In the genomic region with DNA sequence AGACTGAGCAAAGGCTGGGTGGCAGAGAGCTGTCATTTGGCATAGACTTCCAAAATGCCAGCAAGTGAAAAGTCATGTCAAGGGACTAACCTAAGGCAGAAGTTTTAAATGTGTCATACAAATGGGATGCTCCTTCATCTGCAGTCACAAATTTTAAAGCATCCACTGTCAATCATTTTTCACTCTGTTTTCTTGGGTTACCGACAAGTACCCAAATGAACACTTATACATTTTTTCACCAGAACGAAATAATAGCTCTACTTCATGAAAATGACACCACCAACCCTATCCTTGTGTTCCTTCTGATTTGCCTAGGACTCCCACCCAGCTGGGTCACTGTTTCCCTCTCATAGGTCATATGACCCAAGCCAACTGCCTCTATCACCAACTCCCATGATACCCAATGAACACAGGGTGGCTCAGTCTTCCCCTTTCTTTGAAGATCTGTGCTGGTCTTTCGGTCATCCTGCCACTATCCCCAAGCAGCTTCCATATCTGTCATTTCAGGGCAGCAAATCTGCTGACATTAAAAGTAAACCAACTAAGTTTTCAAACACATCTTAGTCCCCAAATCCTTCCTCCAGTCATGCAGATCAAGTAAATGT, we compare ENCODE assay signal across 8 cellular contexts. TPM values are rescaled to one million over a fixed set of nuclear protein-coding genes. Genes with fewer than 3 reads are reported as not detected.
A peak's percentile ranks its signal among the peaks of the same experiment; 100 is the strongest.
DNase-seq lines count a peak whose midpoint lies in the region; ATAC-seq, FAIRE-seq and TF ChIP-seq lines count a peak whose summit lies in the region.

No MANE protein-coding gene starts in this region.

- peaks cover 13% of the 10 kb centered on the region for H3K9me3 Mint-ChIP-seq in activated CD4-positive, alpha-beta T cell treated with anti-CD3 and anti-CD28 coated beads, Interleukin-2, amount 10 ng/mL, durations not matched to agents 7 days and 5 days
- H3K9me3 Mint-ChIP-seq in activated naive CD8-positive, alpha-beta T cell treated with anti-CD3 and anti-CD28 coated beads, Interleukin-2, amount 10 ng/mL, durations not matched to agents 7 days and 5 days, result no peaks in the 10 kb centered on the region

- H3K36me3 Mint-ChIP-seq in activated CD4-positive, alpha-beta T cell treated with anti-CD3 and anti-CD28 coated beads, Interleukin-2, amount 10 ng/mL, durations not matched to agents 7 days and 5 days (ENCODE audit: low read depth), result peaks cover 71% of the 10 kb centered on the region
- peaks cover 42% of the 10 kb centered on the region for H3K36me3 Mint-ChIP-seq in activated naive CD8-positive, alpha-beta T cell treated with anti-CD3 and anti-CD28 coated beads, Interleukin-2, amount 10 ng/mL, durations not matched to agents 7 days and 5 days

- peak overlapping the region; percentile 95 for H3K27ac Mint-ChIP-seq in activated CD4-positive, alpha-beta T cell treated with anti-CD3 and anti-CD28 coated beads, Interleukin-2, amount 10 ng/mL, durations not matched to agents 7 days and 5 days
- H3K27ac Mint-ChIP-seq in activated naive CD8-positive, alpha-beta T cell treated with anti-CD3 and anti-CD28 coated beads, Interleukin-2, amount 10 ng/mL, durations not matched to agents 7 days and 5 days, result peak overlapping the region; percentile 90

- no peak overlapping the region for H2AK5ac ChIP-seq in mesendoderm (ENCODE audit: low read length)

- H2BK15ac ChIP-seq in mesendoderm (replicated peaks; ENCODE audit: low read depth), result no peak overlapping the region

- peaks cover 73% of the 10 kb centered on the region for H3K79me2 ChIP-seq in mesendoderm (ENCODE audit: control insufficient read depth, insufficient read depth, low read length)

- peaks cover 30% of the 10 kb centered on the region for H3K4me1 ChIP-seq in mesendoderm (ENCODE audit: control insufficient read depth, low read depth, low read length)

- H3K4ac ChIP-seq in mesendoderm (ENCODE audit: low read depth, low read length), result no peak overlapping the region

- H3K18ac ChIP-seq in mesendoderm (ENCODE audit: low read length), result peak overlapping the region; percentile 94

- peak overlapping the region; percentile 60 for H3K4me3 Mint-ChIP-seq in activated CD4-positive, alpha-beta T cell treated with anti-CD3 and anti-CD28 coated beads, Interleukin-2, amount 10 ng/mL, durations not matched to agents 7 days and 5 days
- peak overlapping the region; percentile 72 for H3K4me3 Mint-ChIP-seq in activated naive CD8-positive, alpha-beta T cell treated with anti-CD3 and anti-CD28 coated beads, Interleukin-2, amount 10 ng/mL, durations not matched to agents 7 days and 5 days

- no peak for FAIRE-seq in D721Med (lab: Jason Lieb, UNC)

- H3K27me3 ChIP-seq in mesendoderm (ENCODE audit: insufficient read depth, low read length, poor library complexity), result no peaks in the 10 kb centered on the region

- peaks cover 80% of the 10 kb centered on the region for H3K4me1 Mint-ChIP-seq in activated CD4-positive, alpha-beta T cell treated with anti-CD3 and anti-CD28 coated beads, Interleukin-2, amount 10 ng/mL, durations not matched to agents 7 days and 5 days
- H3K4me1 Mint-ChIP-seq in activated naive CD8-positive, alpha-beta T cell treated with anti-CD3 and anti-CD28 coated beads, Interleukin-2, amount 10 ng/mL, durations not matched to agents 7 days and 5 days, result peaks cover 45% of the 10 kb centered on the region

- H3K56ac ChIP-seq in mesendoderm (ENCODE audit: low read length), result peak overlapping the region; percentile 36

- CTCF ChIA-PET in activated CD4-positive, alpha-beta T cell treated with anti-CD3 and anti-CD28 coated beads, Interleukin-2, amount 10 ng/mL, durations not matched to agents 7 days and 5 days (lab: Charles Lee), result interaction anchor here (0.7 to 1.5 kb wide), 4 partner anchors 10 to 328 kb away, joined by 3 to 5 read pairs (median 4); partner anchors contain the start of gene KLF7

- H3K27me3 Mint-ChIP-seq in activated CD4-positive, alpha-beta T cell treated with anti-CD3 and anti-CD28 coated beads, Interleukin-2, amount 10 ng/mL, durations not matched to agents 7 days and 5 days, result no peaks in the 10 kb centered on the region
- H3K27me3 Mint-ChIP-seq in activated naive CD8-positive, alpha-beta T cell treated with anti-CD3 and anti-CD28 coated beads, Interleukin-2, amount 10 ng/mL, durations not matched to agents 7 days and 5 days, result no peaks in the 10 kb centered on the region

- no peak overlapping the region for H3K4me3 ChIP-seq in mesendoderm (ENCODE audit: low read length)

- TF ChIP-seq CTCF in D721Med (IDR thresholded peaks at IDR 0.05; ENCODE audit: insufficient read depth, missing control alignments), result no peak

- peaks cover 17% of the 10 kb centered on the region for H3K79me1 ChIP-seq in mesendoderm (ENCODE audit: low read length)

- DNase-seq in activated CD4-positive, alpha-beta T cell treated with anti-CD3 and anti-CD28 coated beads, Interleukin-2, amount 10 ng/mL, durations not matched to agents 7 days and 5 days, result no peak
- no peak for DNase-seq in activated CD4-positive, alpha-beta T cell treated with anti-CD3 and anti-CD28 coated beads, Interleukin-2, amount 50 U/mL, for 48 hours
- DNase-seq in activated naive CD8-positive, alpha-beta T cell treated with anti-CD3 and anti-CD28 coated beads, Interleukin-2, amount 10 ng/mL, durations not matched to agents 7 days and 5 days, result no peak
- DNase-seq in mesendoderm (no peak), D721Med (ENCODE audit: insufficient read length, low spot score) (no peak)

- no peak overlapping the region for H3K9ac ChIP-seq in mesendoderm (ENCODE audit: low read length)

- no peak overlapping the region for H3K4me2 ChIP-seq in mesendoderm (ENCODE audit: low read length)

- H3K27ac ChIP-seq in mesendoderm (ENCODE audit: low read depth, low read length) (peak overlapping the region; percentile 65), temporal lobe (ENCODE audit: low read depth, low read length) (peak overlapping the region; percentile 86)

- POLR2A ChIA-PET in activated CD4-positive, alpha-beta T cell treated with anti-CD3 and anti-CD28 coated beads, Interleukin-2, amount 10 ng/mL, durations not matched to agents 7 days and 5 days (lab: Charles Lee), result interaction anchor here (0.6 kb wide), 1 partner anchor 130 kb away, joined by 3 read pairs; no protein-coding TSS in a partner anchor
- POLR2A ChIA-PET in activated naive CD8-positive, alpha-beta T cell treated with anti-CD3 and anti-CD28 coated beads, Interleukin-2, amount 10 ng/mL, durations not matched to agents 7 days and 5 days (lab: Charles Lee), result interaction anchor here (0.7 to 4.8 kb wide), 9 partner anchors 9 to 386 kb away, joined by 3 to 107 read pairs (median 4); partner anchors contain the start of genes CREB1 and KLF7

- H3K36me3 ChIP-seq in mesendoderm (ENCODE audit: control insufficient read depth, insufficient read depth, low read length), result no peaks in the 10 kb centered on the region

- no peak overlapping the region for H3K23ac ChIP-seq in mesendoderm (ENCODE audit: low read length)

- H2BK5ac ChIP-seq in mesendoderm (ENCODE audit: low read length), result no peak overlapping the region

- no peak overlapping the region for H4K5ac ChIP-seq in mesendoderm (ENCODE audit: low read length)

- WGBS in mesendoderm (ENCODE audit: extremely low coverage, insufficient coverage, low lambda C conversion rate), result no CpG with 5 or more reads among the region's 3 CpGs

- H2BK120ac ChIP-seq in mesendoderm (ENCODE audit: low read depth, low read length), result peak overlapping the region; percentile 86

- ATAC-seq in activated naive CD8-positive, alpha-beta T cell treated with anti-CD3 and anti-CD28 coated beads, Interleukin-2, amount 10 ng/mL, durations not matched to agents 7 days and 5 days (ENCODE audit: low read depth), result no peak
- no peak for ATAC-seq in HG03565 (IDR thresholded peaks at IDR 0.05; ENCODE audit: unreplicated experiment)
- no peak for ATAC-seq in HG03378 (IDR thresholded peaks at IDR 0.05; ENCODE audit: unreplicated experiment)

- no peak overlapping the region for H4K8ac ChIP-seq in mesendoderm (ENCODE audit: low read depth, low read length)

RNA-seq across cellular contexts. Expression of gene KLF7, which starts 21.5 kb away (rescaled TPM):
- total RNA-seq in activated CD4-positive, alpha-beta T cell treated with anti-CD3 and anti-CD28 coated beads, Interleukin-2, amount 10 ng/mL, durations not matched to agents 7 days and 5 days, result 10 to 100 TPM; 35.3 to 38.2 TPM
- total RNA-seq in activated naive CD8-positive, alpha-beta T cell treated with anti-CD3 and anti-CD28 coated beads, Interleukin-2, amount 10 ng/mL, durations not matched to agents 7 days and 5 days, result 10 to 100 TPM; 17.9 to 22.9 TPM
- polyA plus RNA-seq in mesendoderm (2013, experiment 1 of 2), result 44.5 TPM
- polyA plus RNA-seq in mesendoderm (2013, experiment 2 of 2), result 41.8 TPM
- 77.0 TPM for total RNA-seq in temporal lobe
